In genomic region chr6:98747960-98748359, GRCh38 we compare ENCODE assay signal across 17 cellular contexts.
"Had no signal": no experiment of that assay in that cellular context is flagged by ENCODE, and none has a peak within 500 bp of the region (broad histone marks: within the 10 kb centered on the region; RNA-seq: fewer than 3 reads in every experiment).

No MANE protein-coding gene starts in this region.

- H3K4me3 Mint-ChIP-seq: activated naive CD8-positive, alpha-beta T cell; central memory CD8-positive, alpha-beta T cell; natural killer cell treated with Interleukin-12 subunit alpha and Interleukin-12 subunit beta and Interleukin-15 and Interleukin-18, amount 100 ng/mL, for 72 hours; stimulated activated memory B cell treated with anti-CD40 and anti-IgM and Interleukin-4, amounts not matched to agents 10 μg/mL and 1 μg/mL and 100 μg/mL, for 72 hours had no signal

- H3K27ac Mint-ChIP-seq: activated naive CD8-positive, alpha-beta T cell; natural killer cell treated with Interleukin-12 subunit alpha and Interleukin-12 subunit beta and Interleukin-15 and Interleukin-18, amount 100 ng/mL, for 72 hours; stimulated activated memory B cell treated with anti-CD40 and anti-IgM and Interleukin-4, amounts not matched to agents 10 μg/mL and 1 μg/mL and 100 μg/mL, for 72 hours had no signal

- H3K36me3 Mint-ChIP-seq: activated naive CD8-positive, alpha-beta T cell; natural killer cell treated with Interleukin-12 subunit alpha and Interleukin-12 subunit beta and Interleukin-15 and Interleukin-18, amount 100 ng/mL, for 72 hours; stimulated activated memory B cell treated with anti-CD40 and anti-IgM and Interleukin-4, amounts not matched to agents 10 μg/mL and 1 μg/mL and 100 μg/mL, for 72 hours had no signal

- DNase-seq: activated CD4-positive, alpha-beta T cell treated with anti-CD3 and anti-CD28 coated beads, Interleukin-2, amount 50 U/mL, for 1 hour; activated CD8-positive, alpha-beta memory T cell treated with anti-CD3 and anti-CD28 coated beads for 24 hours; activated gamma-delta T cell treated with Interleukin-2 at 50 U/mL for 16 hours; amygdala; brain microvascular endothelial cell; left ventricle myocardium inferior; mesendoderm; sigmoid colon; stimulated activated CD4-positive, alpha-beta T cell treated with anti-CD3 and anti-CD28 coated beads, Interleukin-2, amount 100 ng/mL, for 48 hours; substantia nigra; T1000 had no signal

- H3K27me3 Mint-ChIP-seq: central memory CD8-positive, alpha-beta T cell; natural killer cell treated with Interleukin-12 subunit alpha and Interleukin-12 subunit beta and Interleukin-15 and Interleukin-18, amount 100 ng/mL, for 72 hours; stimulated activated memory B cell treated with anti-CD40 and anti-IgM and Interleukin-4, amounts not matched to agents 10 μg/mL and 1 μg/mL and 100 μg/mL, for 72 hours had no signal

- H3K4me1 Mint-ChIP-seq: central memory CD8-positive, alpha-beta T cell; stimulated activated memory B cell treated with anti-CD40 and anti-IgM and Interleukin-4, amounts not matched to agents 10 μg/mL and 1 μg/mL and 100 μg/mL, for 72 hours had no signal

- ATAC-seq: activated CD4-positive, CD25-positive, alpha-beta regulatory T cell treated with anti-CD3 and anti-CD28 coated beads, Interleukin-2, amount 50 U/mL, for 24 hours; esophagus mucosa; natural killer cell treated with Interleukin-12 subunit alpha and Interleukin-12 subunit beta and Interleukin-15 and Interleukin-18, amount 100 ng/mL, for 72 hours; stimulated activated memory B cell treated with anti-CD40 and anti-IgM and Interleukin-4, amounts not matched to agents 10 μg/mL and 1 μg/mL and 100 μg/mL, for 72 hours had no signal

- H3K9me3 Mint-ChIP-seq: central memory CD8-positive, alpha-beta T cell had no signal
